3 cellular contexts compared by ENCODE assay signal in genomic region chr4:42385534-42385933, GRCh38.
"Had no signal": no experiment of that assay in that cellular context is flagged by ENCODE, and none has a peak within 500 bp of the region (broad histone marks: within the 10 kb centered on the region; RNA-seq: fewer than 3 reads in every experiment).

No MANE protein-coding gene starts in this region.

- ATAC-seq: GM12878 had no signal

- H3K4me3 ChIP-seq: GM12878 had no signal

- DNase-seq: GDM1, GF-D8 had no signal
